8 cellular contexts compared by ENCODE assay signal in the genomic region with DNA sequence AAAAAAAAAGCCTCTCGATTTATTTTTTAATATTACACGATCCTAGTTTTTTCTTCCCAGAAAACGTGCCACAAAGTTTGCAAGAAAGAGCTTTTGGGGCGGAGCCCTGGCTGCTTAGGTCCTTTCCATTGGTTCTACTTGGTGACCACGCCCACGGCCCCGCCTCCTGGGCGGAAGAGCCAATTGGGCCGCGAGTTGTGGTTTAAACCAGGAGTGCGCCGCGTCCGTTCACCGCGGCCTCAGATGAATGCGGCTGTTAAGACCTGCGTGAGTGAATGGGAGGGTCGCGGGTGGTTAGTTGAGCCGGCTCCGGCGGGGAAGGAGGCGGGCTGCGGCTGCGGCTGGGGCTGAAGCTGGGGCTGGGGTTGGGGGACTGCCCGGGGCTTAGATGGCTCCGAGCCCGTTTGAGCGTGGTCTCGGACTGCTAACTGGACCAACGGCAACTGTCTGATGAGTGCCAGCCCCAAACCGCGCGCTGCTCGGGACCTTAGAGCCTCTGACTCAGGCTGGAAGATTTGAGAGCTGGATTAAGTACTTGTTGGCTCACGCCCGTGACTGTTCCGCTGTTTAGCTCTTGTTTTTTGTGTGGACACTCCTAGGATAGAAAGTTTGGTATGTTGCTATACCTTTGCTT. TPM values are rescaled to one million over a fixed set of nuclear protein-coding genes. Genes with fewer than 3 reads are reported as not detected.
A peak's percentile ranks its signal among the peaks of the same experiment; 100 is the strongest.
DNase-seq lines count a peak whose midpoint lies in the region; ATAC-seq and TF ChIP-seq lines count a peak whose summit lies in the region.

TSS of gene PTTG1 (plus strand) at position 231 of the 634 bp plus-strand sequence. CDS start 458 bp downstream, outside the sequence.

- peak; percentile 73 for ATAC-seq in HG03432 (IDR thresholded peaks at IDR 0.05; ENCODE audit: unreplicated experiment)

- peak; percentile 97 for DNase-seq in Ammon's horn (ENCODE audit: low spot score)
- DNase-seq in NCI-H460 (ENCODE audit: extremely low read depth, low read depth): peak; percentile 96
- DNase-seq in activated CD4-positive, alpha-beta T cell treated with anti-CD3 and anti-CD28 coated beads for 1 hour: peak; percentile 82
- DNase-seq in choroid plexus epithelial cell (ENCODE audit: low read depth): peak; percentile 98
- DNase-seq in kidney tubule cell (ENCODE audit: low spot score): peak; percentile 97
- peak; percentile 78 to 90 (median 84) for DNase-seq in stimulated activated CD4-positive, alpha-beta T cell treated with anti-CD3 and anti-CD28 coated beads, Interleukin-1b, Interleukin-23, amount 100 ng/mL, for 24 hours (ENCODE audit: low read depth in 4 of 4, low spot score in 1 of 4)

- peak; percentile 82 for TF ChIP-seq POLR2A in GM19099 (IDR thresholded peaks at IDR 0.05; ENCODE audit: extremely low read depth, insufficient read length, low read depth)

- no peak for TF ChIP-seq CTCF in choroid plexus epithelial cell (conservative IDR thresholded peaks at IDR 0.05; ENCODE audit: low read depth, low read length)

- H3K4me3 ChIP-seq in choroid plexus epithelial cell (ENCODE audit: low read depth, low read length): peak within 1 kb of the TSS; percentile 69

RNA-seq across cellular contexts. Expression of gene PTTG1, which starts in this region (rescaled TPM):
- total RNA-seq in NCI-H460 (2014; rRNA removed; shearing (Covaris generic)): 341 and 362 TPM in 2 replicates
- polyA plus RNA-seq in NCI-H460 (2014; cell fraction: nucleus; rRNA removed): 299 and 440 TPM in 2 replicates

Comparison
In these comparisons a context has a peak if more than half of its experiments do, and no peak if none do; other contexts are left out.
1. Peak in every context shown above with its lines: DNase-seq, ATAC-seq and H3K4me3 ChIP-seq.